Comparison of ENCODE assay signal across 10 cellular contexts in the genomic region with DNA sequence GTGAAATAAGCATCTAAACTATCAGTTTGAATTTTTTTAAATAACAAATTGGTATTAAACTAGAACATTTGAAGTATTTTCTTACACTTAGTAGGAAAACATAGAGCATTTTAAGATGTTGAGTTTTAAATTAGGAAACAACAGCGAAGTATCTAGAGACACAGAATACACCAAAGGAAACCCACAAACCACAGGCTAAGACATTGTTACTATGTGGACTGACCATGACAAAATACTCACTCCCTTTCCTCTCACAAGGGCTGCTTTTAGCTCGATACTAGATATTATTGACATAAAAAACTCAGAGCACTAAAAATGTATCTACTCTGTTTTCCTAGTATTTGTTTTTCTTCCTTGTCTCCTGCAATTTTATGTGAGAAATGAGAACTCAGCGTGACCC.
DNase-seq lines count a peak whose midpoint lies in the region; ATAC-seq and TF ChIP-seq lines count a peak whose summit lies in the region.
"Had no signal": no experiment of that assay in that cellular context is flagged by ENCODE, and none has a peak within 500 bp of the region (broad histone marks: within the 10 kb centered on the region; RNA-seq: fewer than 3 reads in every experiment).

No MANE protein-coding gene starts in this region.

- no peak for TF ChIP-seq CTCF in NB4 (IDR thresholded peaks at IDR 0.05; ENCODE audit: low read depth, low read length)
- TF ChIP-seq CTCF in spleen (IDR thresholded peaks at IDR 0.05 in 8 of 11, conservative IDR thresholded peaks at IDR 0.05 in 3 of 11): no peak
- no peak for TF ChIP-seq CTCF in RWPE1 (conservative IDR thresholded peaks at IDR 0.05; ENCODE audit: low read depth)

- peaks cover 0 to 41% (median 6%) of the 10 kb centered on the region in 6 donors for H3K4me1 ChIP-seq in spleen

- WGBS in spleen, 5 donors: 20 to 41% (median 28%) methylated on average over 3 of the region's 3 CpGs

- CTCF ChIA-PET in RWPE1 (lab: Yijun Ruan, JAX): no interaction called here

- peak overlapping the region; percentile 4 for H3K4me3 ChIP-seq in NB4 (ENCODE audit: low read depth, low read length)
- no peak overlapping the region for H3K4me3 ChIP-seq in spleen
- H3K4me3 ChIP-seq: mucosa of descending colon had no signal

- peak; percentile 99 for ATAC-seq in GM19351 (IDR thresholded peaks at IDR 0.05; ENCODE audit: unreplicated experiment)
- peak; percentile 94 for ATAC-seq in HG02973 (IDR thresholded peaks at IDR 0.05; ENCODE audit: unreplicated experiment)
- ATAC-seq: esophagus mucosa, mucosa of descending colon had no signal

- intact Hi-C loops in spleen (cut with DNase I; ENCODE audit: low total_unique reads): no loop called here

- H3K36me3 ChIP-seq in spleen: no peaks in the 10 kb centered on the region

- H3K9me3 ChIP-seq in spleen: no peaks in the 10 kb centered on the region
- H3K9me3 ChIP-seq: mucosa of descending colon, SK-N-SH had no signal

- POLR2A ChIA-PET in RWPE1 (lab: Yijun Ruan, JAX; ENCODE audit: low non-redundant PET): no interaction called here

- H3K27me3 ChIP-seq in spleen (replicated peaks in 1 of 7): no peaks in the 10 kb centered on the region

- peak; percentile 87 for DNase-seq in NB4 (ENCODE audit: low read depth)
- DNase-seq in spleen: no peak
- DNase-seq in midbrain (lab: John Stamatoyannopoulos, UW): no peak
- no peak for DNase-seq in erythroblast (lab: John Stamatoyannopoulos, UW)
- no peak for DNase-seq in RWPE1 (ENCODE audit: low spot score)
- DNase-seq: mucosa of descending colon, SK-N-SH had no signal

- TF ChIP-seq POLR2A in NB4 (IDR thresholded peaks at IDR 0.05; ENCODE audit: extremely low read depth, insufficient read length) (no peak), spleen (IDR thresholded peaks at IDR 0.05) (no peak), erythroblast (IDR thresholded peaks at IDR 0.05; ENCODE audit: low read length) (no peak)

- peak overlapping the region in 5 of 8 donors; percentile 1 to 53 (median 29) for H3K27ac ChIP-seq in spleen
- H3K27ac ChIP-seq in RWPE1: no peak overlapping the region
